Comparison of ENCODE assay signal across 1 cellular context in the genomic region with DNA sequence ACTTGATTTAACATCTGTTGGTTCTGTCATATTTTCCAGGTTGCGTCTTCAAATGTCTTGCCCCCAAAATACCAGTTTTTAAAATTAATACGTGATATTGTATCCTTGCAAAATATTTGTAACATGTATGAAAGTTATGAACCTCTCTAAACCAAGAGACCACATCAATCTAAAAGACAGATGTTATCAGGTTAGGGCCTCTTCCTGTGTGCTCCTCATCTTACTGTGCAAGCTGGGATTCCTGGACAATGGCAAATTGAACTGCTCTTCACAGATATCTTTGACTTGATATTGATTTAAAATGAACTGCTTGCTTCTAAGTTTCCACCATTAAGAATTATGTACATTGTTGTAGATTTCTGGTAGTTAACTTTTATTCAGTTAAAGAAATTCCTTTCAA.
TF ChIP-seq lines count a peak whose summit lies in the region.

No MANE protein-coding gene starts in this region.

TF ChIP-seq in A549, 52 proteins besides CTCF, POLR2A, EP300 and RAD21:
- TF ChIP-seq, protein P1, sequence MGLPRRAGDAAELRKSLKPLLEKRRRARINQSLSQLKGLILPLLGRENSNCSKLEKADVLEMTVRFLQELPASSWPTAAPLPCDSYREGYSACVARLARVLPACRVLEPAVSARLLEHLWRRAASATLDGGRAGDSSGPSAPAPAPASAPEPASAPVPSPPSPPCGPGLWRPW (IDR thresholded peaks at IDR 0.05), result no peak
- TF ChIP-seq SMC3 (IDR thresholded peaks at IDR 0.05), result no peak
TF ChIP-seq in A549: peak in this region for 0.
